Comparison of ENCODE assay signal across 8 cellular contexts in the genomic region with DNA sequence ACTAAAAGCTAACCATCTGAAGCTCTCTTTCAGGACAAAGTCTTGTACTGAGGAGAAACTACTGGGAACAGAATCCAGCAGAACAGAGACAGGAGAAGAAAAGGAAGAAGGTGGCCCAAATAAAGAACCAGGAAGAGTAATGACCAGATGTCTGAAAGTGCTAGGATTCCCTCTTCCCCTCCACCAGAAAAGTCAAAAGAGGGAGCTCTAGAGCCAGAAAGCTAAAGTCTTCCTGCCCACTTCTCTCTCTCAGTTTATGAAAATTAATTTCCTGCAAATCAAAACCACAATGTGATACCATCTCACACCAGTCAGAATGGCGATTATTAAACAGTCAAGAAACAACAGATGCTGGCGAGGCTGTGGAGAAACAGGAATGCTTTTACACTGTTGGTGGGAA. TPM values are rescaled to one million over a fixed set of nuclear protein-coding genes. Genes with fewer than 3 reads are reported as not detected.
DNase-seq lines count a peak whose midpoint lies in the region; TF ChIP-seq lines count a peak whose summit lies in the region.

No MANE protein-coding gene starts in this region.

- no peaks in the 10 kb centered on the region; the same call in 1 of the 2 replicates for H3F3A ChIP-seq in GM23248 (ENCODE audit: insufficient read depth)

- no peaks in the 10 kb centered on the region for H3K9me2 ChIP-seq in GM23248 (ENCODE audit: insufficient read depth)

- no peak overlapping the region for H3K27ac ChIP-seq in GM23248

- H3K4me1 ChIP-seq in GM23248 (ENCODE audit: insufficient read depth): 0 out of 2 replicates have a peak, but pooled peaks cover 11% of the 10 kb centered on the region

- peaks cover 87% of the 10 kb centered on the region for H3K79me2 ChIP-seq in GM23248 (ENCODE audit: insufficient read depth)

- no peak overlapping the region for H3K4me3 ChIP-seq in GM06990 (replicated peaks; ENCODE audit: low read depth, low read length)
- H3K4me3 ChIP-seq in foreskin fibroblast (ENCODE audit: low read depth in 1 of 2, low read length in 2 of 2): no peak overlapping the region
- H3K4me3 ChIP-seq in GM23248: no peak overlapping the region

- peak; percentile 47 for TF ChIP-seq CTCF in GM06990 (IDR thresholded peaks at IDR 0.05; ENCODE audit: insufficient read depth, low read length, poor library complexity, severe bottlenecking)
- peak; percentile 42 for TF ChIP-seq CTCF in foreskin fibroblast (IDR thresholded peaks at IDR 0.05; ENCODE audit: low read depth, low read length)

- no peak overlapping the region for H3K9ac ChIP-seq in GM23248

- H4K20me1 ChIP-seq in GM23248 (ENCODE audit: insufficient read depth): 0 out of 2 replicates have a peak, but pooled peaks cover 4% of the 10 kb centered on the region

- DNase-seq in ACHN (peak; percentile 38), GM06990 (ENCODE audit: extremely low read depth, insufficient read length) (no peak), RPMI8226 (peak; percentile 29), foreskin fibroblast (peak in 1 of 2 donors; percentile 45), globus pallidus (ENCODE audit: low spot score) (no peak), A172 (ENCODE audit: low spot score) (no peak), GM23248 (no peak)
- no peak for DNase-seq in effector CD4-positive, alpha-beta T cell

- in situ Hi-C loops in ACHN (cut with HindIII; ENCODE audit: low pct_ligation_motif_present, low pct_unique_long_range_greater_than_20kb, low sequenced_read_pairs) (no loop called here), GM23248 (cut with MboI) (no loop called here)

- WGBS in GM23248 (ENCODE audit: low coverage in 1 of 2, low lambda C conversion rate in 2 of 2, missing lambda C conversion rate in 2 of 2), 2 experiments: 50 to 56% methylated on average over 2 of the region's 2 CpGs

- H3K36me3 ChIP-seq in GM06990 (ENCODE audit: control insufficient read depth, insufficient read depth, low read length) (no peaks in the 10 kb centered on the region; the same call in 1 of the 2 replicates), GM23248 (ENCODE audit: low read depth) (no peaks in the 10 kb centered on the region)

- H3K9me3 ChIP-seq in GM23248 (ENCODE audit: low read depth): no peaks in the 10 kb centered on the region

- no peak overlapping the region for H2AFZ ChIP-seq in GM23248

- no peak overlapping the region for H3K4me2 ChIP-seq in GM23248 (ENCODE audit: unreplicated experiment)

- H3K27me3 ChIP-seq in GM06990 (replicated peaks; ENCODE audit: control insufficient read depth, insufficient read depth, low read length) (no peaks in the 10 kb centered on the region), GM23248 (replicated peaks; ENCODE audit: insufficient read depth) (no peaks in the 10 kb centered on the region)

RNA-seq across cellular contexts. Expression of a gene that starts 47.2 kb away (rescaled TPM):
- total RNA-seq in A172 (2014; rRNA removed; shearing (Covaris generic)): 4.3 and 4.5 TPM in 2 replicates
- 8.1 and 17.8 TPM in 2 replicates for total RNA-seq in GM23248 (2014; rRNA removed; shearing (Covaris generic))
- 24.8 and 26.1 TPM in 2 replicates for polyA plus RNA-seq in GM23248 (2016; fragmentation: Nextera tagmentation; extraction: Ambion mirVana)

Comparison
In these comparisons a context has a peak if more than half of its experiments do, and no peak if none do; other contexts are left out.
1. DNase-seq: peak in ACHN (single experiment) and RPMI8226 (single experiment); none in GM06990 (single experiment), globus pallidus (single experiment), effector CD4-positive, alpha-beta T cell (single experiment), A172 (single experiment) and GM23248 (single experiment).